ENCODE assay signal across 13 cellular contexts in the genomic region with DNA sequence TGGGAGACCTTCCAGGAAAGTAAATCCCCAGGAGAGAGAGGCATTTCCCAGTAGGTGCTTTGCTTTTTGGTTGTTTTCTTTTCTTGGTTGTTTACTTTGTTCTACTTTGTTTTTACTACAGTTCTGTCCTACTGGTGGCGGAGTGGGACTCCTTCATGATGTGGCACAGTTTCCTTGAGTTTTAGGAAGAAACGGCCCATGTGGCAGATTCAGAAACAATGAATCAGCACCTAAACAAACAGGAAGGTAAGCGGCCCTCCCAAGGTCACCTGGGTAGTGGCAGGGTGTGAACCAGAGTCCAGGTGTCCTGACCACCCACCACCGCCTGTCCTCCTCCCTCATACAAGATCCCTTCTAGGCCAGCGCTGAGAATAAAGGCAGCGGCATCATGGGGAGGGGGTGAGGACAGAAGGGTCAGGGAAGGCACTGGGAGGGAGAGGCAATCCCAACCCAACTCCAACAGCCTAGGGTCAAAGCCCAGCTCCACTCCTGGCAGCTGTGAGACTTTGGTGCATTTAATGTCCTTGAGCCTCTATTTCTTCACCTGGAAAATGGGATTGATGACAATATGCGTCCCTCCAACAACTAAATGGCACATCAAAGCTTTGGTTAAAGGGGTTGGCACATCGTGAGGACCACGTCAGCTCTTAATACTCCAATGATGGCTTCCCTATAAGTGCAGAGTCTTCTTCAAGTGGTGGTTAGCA.
DNase-seq lines count a peak whose midpoint lies in the region; ATAC-seq, FAIRE-seq and TF ChIP-seq lines count a peak whose summit lies in the region.
"Had no signal": no experiment of that assay in that cellular context is flagged by ENCODE, and none has a peak within 500 bp of the region (broad histone marks: within the 10 kb centered on the region; RNA-seq: fewer than 3 reads in every experiment).

No MANE protein-coding gene starts in this region.

- peaks cover 2% of the 10 kb centered on the region for H3K36me3 Mint-ChIP-seq in activated naive CD4-positive, alpha-beta T cell treated with anti-CD3 and anti-CD28 coated beads, Interleukin-2, amount 50 U/mL, for 24 hours
- H3K36me3 Mint-ChIP-seq: CD4-positive, CD25-positive, alpha-beta regulatory T cell had no signal

- H3K9me3 Mint-ChIP-seq in activated naive CD4-positive, alpha-beta T cell treated with anti-CD3 and anti-CD28 coated beads, Interleukin-2, amount 50 U/mL, for 24 hours, result no peaks in the 10 kb centered on the region

- no peaks in the 10 kb centered on the region for H3K27me3 ChIP-seq in WERI-Rb-1 (ENCODE audit: insufficient read depth, low read depth, severe bottlenecking)
- no peaks in the 10 kb centered on the region for H3K27me3 ChIP-seq in dorsolateral prefrontal cortex

- no peak overlapping the region for H3K4me3 Mint-ChIP-seq in activated naive CD4-positive, alpha-beta T cell treated with anti-CD3 and anti-CD28 coated beads, Interleukin-2, amount 50 U/mL, for 24 hours
- H3K4me3 Mint-ChIP-seq: CD4-positive, CD25-positive, alpha-beta regulatory T cell had no signal

- intact Hi-C loops in dorsolateral prefrontal cortex (cut with DNase I), result no loop called here

- H3K4me3 ChIP-seq in A549, result no peak overlapping the region
- no peak overlapping the region for H3K4me3 ChIP-seq in WERI-Rb-1 (ENCODE audit: low read depth, low read length)
- no peak overlapping the region for H3K4me3 ChIP-seq in dorsolateral prefrontal cortex
- H3K4me3 ChIP-seq: HAP-1, psoas muscle had no signal

- H3K4me1 Mint-ChIP-seq in activated naive CD4-positive, alpha-beta T cell treated with anti-CD3 and anti-CD28 coated beads, Interleukin-2, amount 50 U/mL, for 24 hours, result peaks cover 23% of the 10 kb centered on the region

- peak overlapping the region; percentile 26 for H3K4me2 ChIP-seq in A549

- 65% methylated on average over 9 of the region's 9 CpGs for WGBS in A549 (ENCODE audit: missing lambda C conversion rate)

- TF ChIP-seq POLR2A in A549 (IDR thresholded peaks at IDR 0.05; ENCODE audit: low read length) (no peak), H54 (IDR thresholded peaks at IDR 0.05; ENCODE audit: low read depth, low read length) (no peak)

- peak overlapping the region; percentile 1 for H3K27ac Mint-ChIP-seq in activated naive CD4-positive, alpha-beta T cell treated with anti-CD3 and anti-CD28 coated beads, Interleukin-2, amount 50 U/mL, for 24 hours

- no peak for TF ChIP-seq RAD21 in A549 (conservative IDR thresholded peaks at IDR 0.05 in 1 of 2, IDR thresholded peaks at IDR 0.05 in 1 of 2)

- TF ChIP-seq CTCF in A549 (IDR thresholded peaks at IDR 0.05) (no peak), WERI-Rb-1 (IDR thresholded peaks at IDR 0.05; ENCODE audit: low read depth, low read length) (no peak), dorsolateral prefrontal cortex (IDR thresholded peaks at IDR 0.05 in 54 of 56, conservative IDR thresholded peaks at IDR 0.05 in 2 of 56; ENCODE audit: low read depth in 1 of 56, partially characterized antibody in 56 of 56) (no peak)

- H3K27ac ChIP-seq in A549 (peak overlapping the region in 1 of 2 experiments; percentile 13; a peak in 1 of 6 replicates), WERI-Rb-1 (no peak overlapping the region), dorsolateral prefrontal cortex (no peak overlapping the region)
- H3K27ac ChIP-seq: psoas muscle had no signal

- FAIRE-seq in A549 (lab: Jason Lieb, UNC), result no peak
- FAIRE-seq in H54 (lab: Jason Lieb, UNC), result no peak

- H3K9me3 ChIP-seq in A549 (no peaks in the 10 kb centered on the region), WERI-Rb-1 (ENCODE audit: severe bottlenecking) (no peaks in the 10 kb centered on the region)
- H3K9me3 ChIP-seq: HAP-1, psoas muscle had no signal

- H3K36me3 ChIP-seq in WERI-Rb-1, result no peaks in the 10 kb centered on the region
- H3K36me3 ChIP-seq: HAP-1 had no signal

- ATAC-seq in A549 (no peak), GM21529 (IDR thresholded peaks at IDR 0.05; ENCODE audit: unreplicated experiment) (no peak)
- ATAC-seq: left cardiac atrium, psoas muscle had no signal

- POLR2A ChIA-PET in A549 (lab: Yijun Ruan, JAX), result no interaction called here

- CTCF ChIA-PET in A549 (lab: Yijun Ruan, JAX), result interaction anchor here (1.3 kb wide), 1 partner anchor 75 kb away, joined by 4 read pairs; no protein-coding TSS in a partner anchor

- no peak for TF ChIP-seq EP300 in A549 (IDR thresholded peaks at IDR 0.05)

- DNase-seq in A549 (ENCODE audit: low read depth in 1 of 2, low spot score in 1 of 2), result peak in 1 of 2 experiments; percentile 24
- DNase-seq in H54 (ENCODE audit: insufficient read length, low spot score), result peak; percentile 45
- DNase-seq in glomerular visceral epithelial cell (ENCODE audit: extremely low spot score), result peak; percentile 23
- no peak for DNase-seq in WERI-Rb-1
- DNase-seq in GOT3 (lab: John Stamatoyannopoulos, UW), result no peak
- DNase-seq in dorsolateral prefrontal cortex, result no peak
- DNase-seq: left cardiac atrium, NCI-H1092 treated with DMSO at 0.1 percent for 48 hours, psoas muscle had no signal

- H3K27me3 Mint-ChIP-seq in activated naive CD4-positive, alpha-beta T cell treated with anti-CD3 and anti-CD28 coated beads, Interleukin-2, amount 50 U/mL, for 24 hours, result no peaks in the 10 kb centered on the region

- peaks cover 13% of the 10 kb centered on the region; the same call in 2 of the 3 replicates for H3K4me1 ChIP-seq in A549
- H3K4me1 ChIP-seq: HAP-1, psoas muscle had no signal

TF ChIP-seq in A549, 52 proteins besides CTCF, POLR2A, EP300 and RAD21:
- TF ChIP-seq MYC (IDR thresholded peaks at IDR 0.05; ENCODE audit: borderline replicate concordance, low read length) (no peak), HOXB13 (CRISPR knock-in tag; IDR thresholded peaks at IDR 0.05; ENCODE audit: low read depth) (no peak)
TF ChIP-seq in A549: peak in this region for 0.

Comparison
In these comparisons a context has a peak if more than half of its experiments do, and no peak if none do; other contexts are left out.
1. DNase-seq: peak in H54 (single experiment) and glomerular visceral epithelial cell (single experiment); none in WERI-Rb-1 (single experiment), GOT3 (single experiment) and dorsolateral prefrontal cortex (0 of 10).